In the genomic region with DNA sequence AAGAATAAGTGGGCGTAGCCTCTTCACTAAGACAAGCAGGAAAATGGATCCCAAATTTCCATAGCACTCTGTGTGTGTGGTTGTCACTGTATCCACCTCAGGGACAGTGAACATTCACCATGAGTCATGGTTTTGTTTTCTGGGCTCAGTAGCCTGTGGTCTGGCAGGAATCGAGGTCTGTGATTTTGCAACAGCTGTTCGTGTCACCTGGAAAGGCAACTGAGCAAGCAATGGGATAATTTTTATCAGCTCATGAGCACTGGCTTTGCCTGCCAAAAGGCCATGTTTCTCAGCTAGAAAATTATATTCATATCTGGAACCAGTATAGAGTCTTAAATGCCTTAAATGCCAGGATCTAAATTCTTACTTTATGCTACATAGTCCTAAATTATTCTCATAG, we compare ENCODE assay signal across 9 cellular contexts.
DNase-seq lines count a peak whose midpoint lies in the region; ATAC-seq, FAIRE-seq and TF ChIP-seq lines count a peak whose summit lies in the region.
"Had no signal": no experiment of that assay in that cellular context is flagged by ENCODE, and none has a peak within 500 bp of the region (broad histone marks: within the 10 kb centered on the region; RNA-seq: fewer than 3 reads in every experiment).

No MANE protein-coding gene starts in this region.

- H3K27me3 ChIP-seq in brain microvascular endothelial cell (replicated peaks) (no peaks in the 10 kb centered on the region), right lobe of liver (no peaks in the 10 kb centered on the region)

- peak; percentile 97 to 99 (median 98) for ATAC-seq in right lobe of liver
- no peak for ATAC-seq in stimulated activated naive CD8-positive, alpha-beta T cell treated with anti-CD3 and anti-CD28 coated beads, Interleukin-15, Interleukin-2, amounts not matched to agents 100 U/mL and 50 U/mL, for 24 hours

- intact Hi-C loops in right lobe of liver (cut with DNase I): no loop called here
- intact Hi-C loops in activated CD4-positive, alpha-beta T cell treated with anti-CD3 and anti-CD28 coated beads, Interleukin-2, amount 10 ng/mL, durations not matched to agents 24 days and 14 days (cut with micrococcal nuclease): no loop called here

- no peak overlapping the region for H3K27ac Mint-ChIP-seq in immature natural killer cell
- H3K27ac Mint-ChIP-seq in activated CD4-positive, alpha-beta T cell treated with anti-CD3 and anti-CD28 coated beads, Interleukin-2, amount 10 ng/mL, durations not matched to agents 24 days and 14 days: no peak overlapping the region

- H3K9me3 Mint-ChIP-seq in immature natural killer cell: peaks cover 0 to 5% (median 2%) of the 10 kb centered on the region in 6 donors
- no peaks in the 10 kb centered on the region for H3K9me3 Mint-ChIP-seq in activated CD4-positive, alpha-beta T cell treated with anti-CD3 and anti-CD28 coated beads, Interleukin-2, amount 10 ng/mL, durations not matched to agents 24 days and 14 days

- H3K9me3 ChIP-seq in right lobe of liver: no peaks in the 10 kb centered on the region

- peaks cover 0 to 4% of the 10 kb centered on the region in 2 donors for H3K4me1 Mint-ChIP-seq in immature natural killer cell
- H3K4me1 Mint-ChIP-seq in activated CD4-positive, alpha-beta T cell treated with anti-CD3 and anti-CD28 coated beads, Interleukin-2, amount 10 ng/mL, durations not matched to agents 24 days and 14 days: no peaks in the 10 kb centered on the region
- H3K4me1 Mint-ChIP-seq: central memory CD8-positive, alpha-beta T cell had no signal

- peak; percentile 12 for TF ChIP-seq POLR2A in right lobe of liver (IDR thresholded peaks at IDR 0.05)

- TF ChIP-seq CTCF in brain microvascular endothelial cell (IDR thresholded peaks at IDR 0.05; ENCODE audit: low read depth, low read length, missing control alignments): no peak
- no peak for TF ChIP-seq CTCF in right lobe of liver (IDR thresholded peaks at IDR 0.05)
- TF ChIP-seq CTCF in D721Med (IDR thresholded peaks at IDR 0.05; ENCODE audit: insufficient read depth, missing control alignments): no peak

- H3K36me3 Mint-ChIP-seq in immature natural killer cell: no peaks in the 10 kb centered on the region
- H3K36me3 Mint-ChIP-seq in activated CD4-positive, alpha-beta T cell treated with anti-CD3 and anti-CD28 coated beads, Interleukin-2, amount 10 ng/mL, durations not matched to agents 24 days and 14 days (ENCODE audit: low read depth): no peaks in the 10 kb centered on the region

- H3K4me1 ChIP-seq in right lobe of liver: peaks cover 0 to 18% (median 7%) of the 10 kb centered on the region in 4 donors

- H3K36me3 ChIP-seq in brain microvascular endothelial cell (replicated peaks) (no peaks in the 10 kb centered on the region), right lobe of liver (no peaks in the 10 kb centered on the region)

- H3K4me3 ChIP-seq in brain microvascular endothelial cell (ENCODE audit: low read depth, low read length) (no peak overlapping the region), right lobe of liver (no peak overlapping the region)

- 49% methylated on average over 2 of the region's 3 CpGs for WGBS in right lobe of liver (ENCODE audit: insufficient coverage, low coverage, low lambda C conversion rate, missing lambda C conversion rate)

- DNase-seq in SHP77 (lab: John Stamatoyannopoulos, UW) (peak; percentile 9 to 27), SHP77 treated with DMSO at 0.1 percent for 48 hours (lab: John Stamatoyannopoulos, UW) (no peak), brain microvascular endothelial cell (peak; percentile 83), right lobe of liver (peak; percentile 56 to 87 (median 74)), immature natural killer cell (no peak), D721Med (ENCODE audit: insufficient read length, low spot score) (no peak)
- no peak for DNase-seq in activated CD4-positive, alpha-beta T cell treated with anti-CD3 and anti-CD28 coated beads, Interleukin-2, amount 10 ng/mL, durations not matched to agents 24 days and 14 days
- DNase-seq in stimulated activated naive CD8-positive, alpha-beta T cell treated with anti-CD3 and anti-CD28 coated beads, Interleukin-15, Interleukin-2, amounts not matched to agents 100 U/mL and 50 U/mL, for 24 hours: no peak

- H3K27ac ChIP-seq in brain microvascular endothelial cell (peak overlapping the region; percentile 69), right lobe of liver (peak overlapping the region; percentile 66 to 75 (median 74))

- no peak for FAIRE-seq in D721Med (lab: Jason Lieb, UNC)

- no peak overlapping the region for H3K4me3 Mint-ChIP-seq in immature natural killer cell
- no peak overlapping the region for H3K4me3 Mint-ChIP-seq in activated CD4-positive, alpha-beta T cell treated with anti-CD3 and anti-CD28 coated beads, Interleukin-2, amount 10 ng/mL, durations not matched to agents 24 days and 14 days
- H3K4me3 Mint-ChIP-seq: central memory CD8-positive, alpha-beta T cell had no signal

- in situ Hi-C loops in brain microvascular endothelial cell (cut with HindIII; ENCODE audit: low pct_ligation_motif_present, low sequenced_read_pairs): no loop called here

- H3K27me3 Mint-ChIP-seq in immature natural killer cell (ENCODE audit: low read depth in 3 of 3): peaks cover 0 to 5% (median 0%) of the 10 kb centered on the region in 3 donors
- H3K27me3 Mint-ChIP-seq in activated CD4-positive, alpha-beta T cell treated with anti-CD3 and anti-CD28 coated beads, Interleukin-2, amount 10 ng/mL, durations not matched to agents 24 days and 14 days: no peaks in the 10 kb centered on the region
- H3K27me3 Mint-ChIP-seq: central memory CD8-positive, alpha-beta T cell had no signal

Comparison
In these comparisons a context has a peak if more than half of its experiments do, and no peak if none do; other contexts are left out.
1. DNase-seq: peak in SHP77 (2 of 2), brain microvascular endothelial cell (single experiment) and right lobe of liver (3 of 3); none in SHP77 treated with DMSO at 0.1 percent for 48 hours (single experiment), immature natural killer cell (0 of 3), D721Med (single experiment), activated CD4-positive, alpha-beta T cell treated with anti-CD3 and anti-CD28 coated beads, Interleukin-2, amount 10 ng/mL, durations not matched to agents 24 days and 14 days (single experiment) and stimulated activated naive CD8-positive, alpha-beta T cell treated with anti-CD3 and anti-CD28 coated beads, Interleukin-15, Interleukin-2, amounts not matched to agents 100 U/mL and 50 U/mL, for 24 hours (single experiment).